13 cellular contexts compared by ENCODE assay signal in the genomic region with DNA sequence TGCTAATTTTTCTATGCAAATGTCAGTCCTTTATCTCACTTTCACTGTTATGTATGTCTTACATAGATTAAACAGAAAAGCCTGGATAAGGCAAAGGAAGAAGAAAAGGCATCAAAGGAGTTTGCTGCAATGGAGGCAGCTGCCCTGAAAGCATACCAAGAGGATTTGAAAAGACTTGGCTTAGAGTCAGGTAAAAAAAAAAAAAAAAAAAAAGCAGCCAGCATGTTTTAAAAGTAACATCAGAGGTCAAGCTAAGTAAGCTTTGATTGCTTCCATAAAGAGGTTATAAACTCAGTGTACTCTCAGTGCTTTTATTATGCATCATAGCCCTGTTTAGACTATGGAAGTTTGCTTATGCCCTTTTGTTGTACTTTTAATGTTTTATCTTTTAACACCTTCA. TPM values are rescaled to one million over a fixed set of nuclear protein-coding genes. Genes with fewer than 3 reads are reported as not detected.
DNase-seq lines count a peak whose midpoint lies in the region; ATAC-seq, FAIRE-seq and TF ChIP-seq lines count a peak whose summit lies in the region.
"Had no signal": no experiment of that assay in that cellular context is flagged by ENCODE, and none has a peak within 500 bp of the region (broad histone marks: within the 10 kb centered on the region; RNA-seq: fewer than 3 reads in every experiment).

No MANE protein-coding gene starts in this region.

- CTCF ChIA-PET in endothelial cell of umbilical vein (lab: Charles Lee): interaction anchor here (0.6 to 2.1 kb wide), 3 partner anchors 9 to 22 kb away, joined by 3 to 13 read pairs (median 3); no protein-coding TSS in a partner anchor

- H3K27me3 ChIP-seq in endothelial cell of umbilical vein (ENCODE audit: control insufficient read depth in 2 of 2, insufficient read depth in 2 of 2, low read length in 2 of 2): no peaks in the 10 kb centered on the region
- no peaks in the 10 kb centered on the region for H3K27me3 ChIP-seq in osteoblast (ENCODE audit: insufficient read depth, low read length)

- no peak overlapping the region for H2AFZ ChIP-seq in endothelial cell of umbilical vein (ENCODE audit: low read depth, low read length)
- no peak overlapping the region for H2AFZ ChIP-seq in osteoblast (ENCODE audit: low read length)

- POLR2A ChIA-PET in endothelial cell of umbilical vein (lab: Charles Lee): no interaction called here

- H3K27ac ChIP-seq in endothelial cell of umbilical vein (ENCODE audit: insufficient read depth, low read depth, low read length): peak overlapping the region; percentile 85
- H3K27ac ChIP-seq in osteoblast (ENCODE audit: low read depth, low read length): peak overlapping the region; percentile 67
- no peak overlapping the region for H3K27ac ChIP-seq in caudate nucleus (ENCODE audit: low read depth, low read length)

- H3K9me1 ChIP-seq in endothelial cell of umbilical vein (replicated peaks; ENCODE audit: control insufficient read depth, extremely low read depth, insufficient read depth, low read length): no peaks in the 10 kb centered on the region

- BruUV-seq in endothelial cell of umbilical vein (replicated peaks; lab: Mats Ljungman, UMichigan): no TSS peak

- DNase-seq in AG09319 (ENCODE audit: extremely low read depth, low read depth) (peak; percentile 66), LHCN-M2 (ENCODE audit: low read depth) (peak; percentile 32), endothelial cell of umbilical vein (ENCODE audit: low read depth, low spot score) (peak; percentile 77), osteoblast (ENCODE audit: insufficient read length, low spot score, missing footprints) (peak; percentile 72), HuH-7.5 (ENCODE audit: low spot score) (no peak), caudate nucleus (lab: John Stamatoyannopoulos, UW) (no peak), kidney tubule cell (ENCODE audit: low spot score) (no peak)
- DNase-seq: activated T-cell treated with anti-CD3 and anti-CD28 coated beads, Interleukin-2, amount 50 U/mL, for 1 hour; COR-L47; natural killer cell had no signal

- peak overlapping the region; percentile 58 for H3K4me2 ChIP-seq in endothelial cell of umbilical vein (ENCODE audit: insufficient read depth, low read length)
- H3K4me2 ChIP-seq in osteoblast (ENCODE audit: insufficient read depth, low read length): peak overlapping the region; percentile 23

- H3K79me2 ChIP-seq in endothelial cell of umbilical vein (ENCODE audit: control insufficient read depth, insufficient read depth, low read length): peaks cover 21% of the 10 kb centered on the region
- H3K79me2 ChIP-seq in osteoblast (ENCODE audit: insufficient read depth, low read length): peaks cover 32% of the 10 kb centered on the region

- no peak for ATAC-seq in HG02973 (IDR thresholded peaks at IDR 0.05; ENCODE audit: unreplicated experiment)
- ATAC-seq: HepG2; natural killer cell; stimulated activated memory B cell treated with anti-CD40 and anti-IgM and Interleukin-4, amounts not matched to agents 10 μg/mL and 1 μg/mL and 100 μg/mL, for 72 hours had no signal

- H3K36me3 ChIP-seq in endothelial cell of umbilical vein (ENCODE audit: control insufficient read depth in 2 of 2, extremely low read depth in 1 of 2, insufficient read depth in 2 of 2, low read length in 2 of 2): peaks cover 13 to 14% of the 10 kb centered on the region in 2 experiments
- H3K36me3 ChIP-seq in osteoblast (ENCODE audit: insufficient read depth, low read length): peaks cover 48% of the 10 kb centered on the region

- peak overlapping the region; percentile 71 for H3K9ac ChIP-seq in endothelial cell of umbilical vein (replicated peaks; ENCODE audit: extremely low read depth, insufficient read depth, low read length)

- H3K9me3 ChIP-seq in endothelial cell of umbilical vein (replicated peaks; ENCODE audit: control insufficient read depth, insufficient read depth, low read length) (no peaks in the 10 kb centered on the region), osteoblast (ENCODE audit: low read depth, low read length) (no peaks in the 10 kb centered on the region)

- TF ChIP-seq POLR2A in endothelial cell of umbilical vein (IDR thresholded peaks at IDR 0.05; ENCODE audit: low read depth, low read length): no peak

- H3K4me1 ChIP-seq in endothelial cell of umbilical vein (ENCODE audit: control insufficient read depth, extremely low read depth, insufficient read depth, low read length) (peaks cover 35% of the 10 kb centered on the region), osteoblast (ENCODE audit: insufficient read depth, low read length) (peaks cover 35% of the 10 kb centered on the region)

- H3K4me3 ChIP-seq in endothelial cell of umbilical vein (replicated peaks in 1 of 3; ENCODE audit: insufficient read depth in 1 of 3, low read depth in 1 of 3, low read length in 3 of 3) (no peak overlapping the region), osteoblast (ENCODE audit: insufficient read depth, low read length) (no peak overlapping the region)

- TF ChIP-seq CTCF in AG09319 (IDR thresholded peaks at IDR 0.05; ENCODE audit: low read depth, low read length) (no peak), endothelial cell of umbilical vein (IDR thresholded peaks at IDR 0.05; ENCODE audit: extremely low read depth in 1 of 2, insufficient read depth in 1 of 2, low read depth in 1 of 2, low read length in 2 of 2) (no peak), osteoblast (IDR thresholded peaks at IDR 0.05; ENCODE audit: extremely low read depth, low read depth, low read length) (no peak)

- intact Hi-C loops in endothelial cell of umbilical vein (cut with micrococcal nuclease): loop anchor here (10.0 kb wide), 1 partner anchor 290 kb away; the partner anchor contains the start of gene MRPS31

- H4K20me1 ChIP-seq in endothelial cell of umbilical vein (replicated peaks; ENCODE audit: control insufficient read depth, extremely low read depth, insufficient read depth, low read length) (no peaks in the 10 kb centered on the region), osteoblast (ENCODE audit: insufficient read depth, low read length) (no peaks in the 10 kb centered on the region)

- dilution Hi-C loops in endothelial cell of umbilical vein (cut with MboI; ENCODE audit: extremely low pct_ligation_motif_present, low sequenced_read_pairs): no loop called here

- no peak for FAIRE-seq in endothelial cell of umbilical vein (lab: Jason Lieb, UNC)
- FAIRE-seq: HepG2 had no signal

TF ChIP-seq in endothelial cell of umbilical vein, 7 proteins besides CTCF, POLR2A, EP300 and RAD21:
- TF ChIP-seq GATA2 (IDR thresholded peaks at IDR 0.05; ENCODE audit: insufficient read depth, insufficient read length, low read depth, low read length) (no peak), POLR2AphosphoS5 (IDR thresholded peaks at IDR 0.05; ENCODE audit: insufficient read depth, low read depth, low read length) (no peak), FOS (IDR thresholded peaks at IDR 0.05; ENCODE audit: borderline replicate concordance, insufficient read depth, low read length) (no peak), EZH2 (IDR thresholded peaks at IDR 0.05; ENCODE audit: borderline replicate concordance, low read depth, low read length, severe bottlenecking) (no peak), MYC (IDR thresholded peaks at IDR 0.05; ENCODE audit: low read depth, low read length) (no peak), MAX (IDR thresholded peaks at IDR 0.05; ENCODE audit: insufficient read depth, insufficient read length) (no peak), JUN (IDR thresholded peaks at IDR 0.05; ENCODE audit: borderline replicate concordance, insufficient read depth, insufficient read length, low read depth) (no peak)

RNA-seq across cellular contexts. Expression of gene WBP4, which starts 3.8 kb away (rescaled TPM):
- total RNA-seq in LHCN-M2 (2014; rRNA removed): 9.2 and 11.7 TPM in 2 replicates
- 9.1 TPM for polyA plus RNA-seq in LHCN-M2 (2012)
- 14.4 and 14.8 TPM in 2 replicates for total RNA-seq in endothelial cell of umbilical vein
- polyA plus RNA-seq in endothelial cell of umbilical vein: 2.5 and 4.3 TPM in 2 replicates
- polyA plus RNA-seq in endothelial cell of umbilical vein (2011; cell fraction: cytosol; rRNA removed): 8.5 and 8.8 TPM in 2 replicates
- 7.6 and 12.1 TPM in 2 replicates for polyA plus RNA-seq in endothelial cell of umbilical vein (2011; cell fraction: nucleus; rRNA removed)
- 14.1 and 16.8 TPM in 2 replicates for polyA plus RNA-seq in endothelial cell of umbilical vein (2012)
- 2.8 and 3.1 TPM in 2 replicates for polyA minus RNA-seq in endothelial cell of umbilical vein
- 2.2 TPM for polyA minus RNA-seq in endothelial cell of umbilical vein (2011; cell fraction: cytosol; rRNA and poly(A)+ RNA removed)
- polyA minus RNA-seq in endothelial cell of umbilical vein (2011; cell fraction: nucleus; rRNA and poly(A)+ RNA removed): 5.2 and 7.5 TPM in 2 replicates
- total RNA-seq in osteoblast: 6.8 and 8.7 TPM in 2 replicates

RNA-seq across cellular contexts. Expression of gene ELF1, which starts 46.0 kb away (rescaled TPM):
- total RNA-seq in LHCN-M2 (2014; rRNA removed): 24.9 and 34.3 TPM in 2 replicates
- 12.2 TPM for polyA plus RNA-seq in LHCN-M2 (2012)
- total RNA-seq in endothelial cell of umbilical vein: 61.2 and 62.5 TPM in 2 replicates
- polyA plus RNA-seq in endothelial cell of umbilical vein: 28.6 and 31.8 TPM in 2 replicates
- polyA plus RNA-seq in endothelial cell of umbilical vein (2011; cell fraction: cytosol; rRNA removed): 26.3 and 29.4 TPM in 2 replicates
- polyA plus RNA-seq in endothelial cell of umbilical vein (2011; cell fraction: nucleus; rRNA removed): 49.6 TPM in 2 replicates
- polyA plus RNA-seq in endothelial cell of umbilical vein (2012): 49.5 and 49.7 TPM in 2 replicates
- polyA minus RNA-seq in endothelial cell of umbilical vein: 57.9 and 67.6 TPM in 2 replicates
- polyA minus RNA-seq in endothelial cell of umbilical vein (2011; cell fraction: cytosol; rRNA and poly(A)+ RNA removed): 12.8 TPM
- polyA minus RNA-seq in endothelial cell of umbilical vein (2011; cell fraction: nucleus; rRNA and poly(A)+ RNA removed): 81.5 and 119 TPM in 2 replicates
- total RNA-seq in osteoblast: 60.7 and 63.0 TPM in 2 replicates

Comparison
In these comparisons a context has a peak if more than half of its experiments do, and no peak if none do; other contexts are left out.
1. DNase-seq: peak in AG09319 (single experiment), LHCN-M2 (single experiment), endothelial cell of umbilical vein (single experiment) and osteoblast (single experiment); none in HuH-7.5 (single experiment), caudate nucleus (0 of 61) and kidney tubule cell (single experiment).